24 cellular contexts compared by ENCODE assay signal in genomic region chr5:54370982-54371381, GRCh38.
"Had no signal": no experiment of that assay in that cellular context is flagged by ENCODE, and none has a peak within 500 bp of the region (broad histone marks: within the 10 kb centered on the region; RNA-seq: fewer than 3 reads in every experiment).

No MANE protein-coding gene starts in this region.

- H3K27ac Mint-ChIP-seq: mesothelial cell of epicardium; naive thymus-derived CD8-positive, alpha-beta T cell had no signal

- H3K36me3 ChIP-seq: esophagus muscularis mucosa, gastrocnemius medialis, heart right ventricle, left lung, lower lobe of right lung had no signal

- H3K27ac ChIP-seq: coronary artery, dorsolateral prefrontal cortex, esophagus muscularis mucosa, foreskin keratinocyte, gastrocnemius medialis, heart right ventricle, left lung, lower lobe of right lung had no signal

- H3K4me3 ChIP-seq: coronary artery, dorsolateral prefrontal cortex, esophagus muscularis mucosa, gastrocnemius medialis, heart right ventricle, left lung, lower lobe of right lung, mucosa of descending colon had no signal

- FAIRE-seq: colon, endothelial cell of umbilical vein had no signal

- H3K9me3 ChIP-seq: esophagus muscularis mucosa, gastrocnemius medialis, left lung, lower lobe of right lung, mucosa of descending colon had no signal

- ATAC-seq: foreskin keratinocyte; gastrocnemius medialis; heart right ventricle; left cardiac atrium; left lung; left ventricle myocardium superior; lower lobe of right lung; mucosa of descending colon; naive thymus-derived CD8-positive, alpha-beta T cell had no signal

- H3K4me3 Mint-ChIP-seq: mesothelial cell of epicardium; naive B cell; naive thymus-derived CD8-positive, alpha-beta T cell had no signal

- H3K4me1 ChIP-seq: esophagus muscularis mucosa, foreskin keratinocyte, gastrocnemius medialis, heart right ventricle, left lung, lower lobe of right lung had no signal

- H3K4me1 Mint-ChIP-seq: mesothelial cell of epicardium; naive B cell; naive thymus-derived CD8-positive, alpha-beta T cell had no signal

- DNase-seq: dermis blood vessel endothelial cell; dorsolateral prefrontal cortex; effector CD4-positive, alpha-beta T cell; effector memory CD4-positive, alpha-beta T cell; foreskin keratinocyte; gastrocnemius medialis; glutamatergic neuron; head of caudate nucleus; heart right ventricle; hippocampal formation; islet precursor cell; left cardiac atrium; left lung; left ventricle myocardium superior; lower lobe of right lung; mesenchymal stem cell; mucosa of descending colon; naive B cell; naive thymus-derived CD8-positive, alpha-beta T cell had no signal
